Comparison of ENCODE assay signal across 8 cellular contexts in the genomic region with DNA sequence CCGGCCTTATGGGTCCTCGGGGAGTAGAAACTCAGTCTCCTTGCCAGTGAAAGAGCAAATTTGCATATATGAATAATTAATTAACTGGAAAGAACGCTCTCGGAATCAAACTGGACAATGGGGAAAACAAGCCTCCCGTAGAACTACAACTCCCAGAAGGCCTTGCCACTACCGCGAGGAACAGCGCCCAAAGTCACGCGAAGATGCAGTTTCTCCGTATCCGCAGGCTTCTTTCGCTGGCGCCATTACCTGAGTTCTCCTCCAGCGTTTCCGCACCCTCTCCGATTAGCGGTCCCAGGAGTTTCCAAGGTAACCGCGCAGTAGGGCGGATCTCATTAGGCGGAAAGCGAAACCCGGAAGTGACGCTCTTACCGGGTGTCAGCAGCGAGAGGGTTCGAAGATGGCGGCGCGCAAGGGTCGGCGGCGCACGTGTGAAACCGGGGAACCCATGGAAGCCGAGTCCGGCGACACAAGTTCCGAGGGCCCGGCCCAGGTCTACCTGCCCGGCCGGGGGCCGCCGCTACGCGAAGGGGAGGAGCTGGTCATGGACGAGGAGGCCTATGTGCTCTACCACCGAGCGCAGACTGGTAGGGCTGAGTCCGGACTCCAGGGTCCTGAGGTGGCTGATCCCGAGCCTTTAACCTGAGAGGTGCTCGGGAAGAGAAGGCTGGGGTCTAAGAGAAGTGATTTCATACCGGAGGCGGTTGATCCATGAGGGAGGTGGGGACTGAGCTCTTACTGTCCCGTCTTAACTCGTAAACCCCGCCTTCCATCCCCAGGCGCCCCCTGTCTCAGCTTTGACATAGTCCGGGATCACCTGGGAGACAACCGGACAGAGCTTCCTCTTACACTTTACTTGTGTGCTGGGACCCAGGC. TPM values are rescaled to one million over a fixed set of nuclear protein-coding genes. Genes with fewer than 3 reads are reported as not detected.
DNase-seq lines count a peak whose midpoint lies in the region; ATAC-seq and TF ChIP-seq lines count a peak whose summit lies in the region.

Gene GRWD1, plus strand, starts transcription at position 378 of the 876 bp plus-strand sequence. Its CDS starts 23 bp downstream, at position 401.

- ATAC-seq in GM18502 (IDR thresholded peaks at IDR 0.05; ENCODE audit: poor library complexity, unreplicated experiment) (peak; percentile 84), HG02981 (IDR thresholded peaks at IDR 0.05; ENCODE audit: unreplicated experiment) (peak; percentile 82)

- peaks cover 7% of the 10 kb centered on the region for H3K27me3 ChIP-seq in hepatocyte

- under 1% methylated on average over 61 of the region's 61 CpGs for WGBS in hepatocyte (ENCODE audit: low lambda C conversion rate, missing lambda C conversion rate)

- peak within 1 kb of the TSS; percentile 64 for H3K27ac ChIP-seq in hepatocyte

- H3K4me2 ChIP-seq in hepatocyte = peak within 1 kb of the TSS; percentile 76

- H3K9me2 ChIP-seq in hepatocyte (replicated peaks; ENCODE audit: insufficient read depth) = no peaks in the 10 kb centered on the region

- H2AFZ ChIP-seq in hepatocyte = peak within 1 kb of the TSS; percentile 65

- peak; percentile 97 for DNase-seq in NCI-H2029 treated with DMSO at 0.1 percent for 48 hours (lab: John Stamatoyannopoulos, UW)
- DNase-seq in T-helper 9 cell = peak; percentile 89
- DNase-seq in astrocyte of the cerebellum (ENCODE audit: low read depth) = peak; percentile 96
- peak; percentile 96 for DNase-seq in hepatocyte (ENCODE audit: low spot score)
- peak; percentile 95 for DNase-seq in renal cortical epithelial cell (ENCODE audit: low read depth)
- no peak for DNase-seq in cortex of kidney (lab: John Stamatoyannopoulos, UW)

- no peaks in the 10 kb centered on the region for H3K36me3 ChIP-seq in hepatocyte (replicated peaks; ENCODE audit: insufficient read depth, low read depth)

- in situ Hi-C loops in astrocyte of the cerebellum (cut with HindIII; ENCODE audit: low sequenced_read_pairs) = no loop called here

- peaks cover 7% of the 10 kb centered on the region for H3K4me1 ChIP-seq in hepatocyte (ENCODE audit: insufficient read depth)

- TF ChIP-seq CTCF in astrocyte of the cerebellum (IDR thresholded peaks at IDR 0.05; ENCODE audit: low read depth, low read length, missing control alignments) (peak; percentile 19), hepatocyte (IDR thresholded peaks at IDR 0.05; ENCODE audit: poor library complexity) (peak; percentile 14)

- no peaks in the 10 kb centered on the region for H4K20me1 ChIP-seq in hepatocyte (ENCODE audit: insufficient read depth, poor library complexity, severe bottlenecking)

- peaks cover 16% of the 10 kb centered on the region for H3K79me2 ChIP-seq in hepatocyte

- H3K9me3 ChIP-seq in hepatocyte (ENCODE audit: low read depth) = no peaks in the 10 kb centered on the region

- H3K4me3 ChIP-seq in astrocyte of the cerebellum (ENCODE audit: low read depth, low read length) = peak within 1 kb of the TSS; percentile 100
- H3K4me3 ChIP-seq in hepatocyte = peak within 1 kb of the TSS; percentile 72

RNA-seq across cellular contexts. Expression of gene GRWD1, which starts in this region (rescaled TPM):
- 25.2 and 25.9 TPM in 2 replicates for total RNA-seq in hepatocyte
- 33.1 and 36.6 TPM in 2 replicates for polyA plus RNA-seq in hepatocyte
- total RNA-seq in renal cortical epithelial cell = 41.7 and 50.3 TPM in 2 replicates
